22 cellular contexts compared by ENCODE assay signal in genomic region chr2:217010173-217010572, GRCh38.
"Had no signal": no experiment of that assay in that cellular context is flagged by ENCODE, and none has a peak within 500 bp of the region (broad histone marks: within the 10 kb centered on the region; RNA-seq: fewer than 3 reads in every experiment).

No MANE protein-coding gene starts in this region.

- H3K27me3 ChIP-seq: neutrophil, testis, tibial nerve, upper lobe of right lung, vagina had no signal

- H3K27ac ChIP-seq: neutrophil, psoas muscle, spleen, testis, tibial nerve, upper lobe of right lung, vagina had no signal

- H3K4me1 ChIP-seq: spleen, testis, upper lobe of right lung, vagina had no signal

- H3K36me3 ChIP-seq: neutrophil, spleen, tibial nerve, upper lobe of right lung, vagina had no signal

- ATAC-seq: esophagus mucosa; left colon; mucosa of descending colon; naive thymus-derived CD8-positive, alpha-beta T cell; psoas muscle; sciatic nerve; stimulated activated naive B cell treated with anti-CD40 and anti-IgM and Interleukin-4, amounts not matched to agents 10 μg/mL and 1 μg/mL and 100 μg/mL, for 72 hours; stimulated activated naive CD8-positive, alpha-beta T cell treated with anti-CD3 and anti-CD28 coated beads, Interleukin-15, amount 100 ng/mL, for 72 hours; upper lobe of right lung had no signal

- H3K9me3 ChIP-seq: mucosa of descending colon, neutrophil, psoas muscle, spleen, testis, tibial nerve, upper lobe of right lung, vagina had no signal

- DNase-seq: effector memory CD4-positive, alpha-beta T cell; foreskin melanocyte; hippocampal formation; left colon; mammary epithelial cell; mucosa of descending colon; naive thymus-derived CD8-positive, alpha-beta T cell; psoas muscle; retina; spleen; stimulated activated CD4-positive, alpha-beta T cell treated with anti-CD3 and anti-CD28 coated beads, Interleukin-15, amount 100 ng/mL, for 24 hours; stimulated activated CD4-positive, alpha-beta T cell treated with anti-CD3 and anti-CD28 coated beads, Interleukin-1b, Interleukin-23, amount 100 ng/mL, for 48 hours; stimulated activated CD4-positive, alpha-beta T cell treated with anti-CD3 and anti-CD28 coated beads, Interleukin-4, amount 100 ng/mL, for 24 hours; stimulated activated naive B cell treated with anti-CD40 and anti-IgM and Interleukin-4, amounts not matched to agents 10 μg/mL and 1 μg/mL and 100 μg/mL, for 72 hours; stimulated activated naive CD8-positive, alpha-beta T cell treated with anti-CD3 and anti-CD28 coated beads, Interleukin-15, amount 100 ng/mL, for 72 hours; testis; upper lobe of right lung had no signal

- H3K4me3 ChIP-seq: mucosa of descending colon, psoas muscle, spleen, testis, tibial nerve, upper lobe of right lung, vagina had no signal
